34 cellular contexts compared by ENCODE assay signal in the genomic region with DNA sequence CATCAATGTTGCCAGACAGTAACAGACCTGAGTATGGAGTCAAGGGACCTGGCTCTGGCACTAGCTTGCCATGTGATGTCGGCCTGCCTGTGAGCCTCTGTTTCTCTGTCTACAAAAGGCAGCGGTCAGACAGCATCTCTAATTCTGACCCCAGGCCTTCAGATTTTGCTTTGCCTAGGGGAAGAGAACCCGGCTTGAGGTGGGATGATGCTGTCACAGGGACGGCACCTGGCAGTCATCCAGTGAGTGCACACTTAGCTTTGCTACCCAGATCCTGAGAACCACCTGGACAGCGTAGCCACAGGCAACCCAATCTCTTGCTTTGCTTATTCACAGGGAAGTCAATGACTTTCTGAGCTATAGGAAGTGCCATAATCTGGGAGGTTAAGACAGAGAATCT.
"Had no signal": no experiment of that assay in that cellular context is flagged by ENCODE, and none has a peak within 500 bp of the region (broad histone marks: within the 10 kb centered on the region; RNA-seq: fewer than 3 reads in every experiment).

No MANE protein-coding gene starts in this region.

- H3K27ac ChIP-seq: adrenal gland, body of pancreas, brain microvascular endothelial cell, breast epithelium, VCaP had no signal

- H3K9me3 ChIP-seq: adrenal gland, body of pancreas, breast epithelium had no signal

- H3K4me1 ChIP-seq: adrenal gland, body of pancreas, breast epithelium had no signal

- FAIRE-seq: astrocyte, TTC549 had no signal

- H3K27me3 ChIP-seq: adrenal gland, body of pancreas, brain microvascular endothelial cell, breast epithelium had no signal

- DNase-seq: activated B cell treated with CpG ODN at 0.5 μM for 24 hours; activated CD4-positive, alpha-beta memory T cell treated with anti-CD3 and anti-CD28 coated beads for 36 hours; activated CD4-positive, alpha-beta T cell treated with anti-CD3 and anti-CD28 coated beads for 4 hours; activated CD4-positive, alpha-beta T cell treated with anti-CD3 and anti-CD28 coated beads, Interleukin-2, amount 10 ng/mL, durations not matched to agents 24 days and 14 days; activated CD4-positive, alpha-beta T cell treated with anti-CD3 and anti-CD28 coated beads, Interleukin-2, amount 50 U/mL, for 1 hour; activated CD4-positive, alpha-beta T cell treated with anti-CD3 and anti-CD28 coated beads, Interleukin-2, amount 50 U/mL, for 4 hours; activated CD4-positive, CD25-positive, alpha-beta regulatory T cell treated with anti-CD3 and anti-CD28 coated beads, Interleukin-2, amount 50 U/mL, for 72 hours; activated CD8-positive, alpha-beta memory T cell treated with anti-CD3 and anti-CD28 coated beads, Interleukin-2, amount 50 U/mL, for 4 hours; activated CD8-positive, alpha-beta T cell treated with anti-CD3 and anti-CD28 coated beads for 36 hours; activated effector memory CD4-positive, alpha-beta T cell treated with anti-CD3 and anti-CD28 coated beads, Interleukin-2, amount 50 U/mL, for 16 hours; activated gamma-delta T cell treated with Interleukin-2 at 50 U/mL for 16 hours; activated naive CD4-positive, alpha-beta T cell; activated naive CD4-positive, alpha-beta T cell treated with anti-CD3 and anti-CD28 coated beads for 36 hours; activated naive CD4-positive, alpha-beta T cell treated with anti-CD3 and anti-CD28 coated beads, Interleukin-2, amount 50 U/mL, for 16 hours; activated naive CD8-positive, alpha-beta T cell treated with anti-CD3 and anti-CD28 coated beads for 36 hours; activated T-cell treated with anti-CD3 and anti-CD28 coated beads for 4 hours; activated T-cell treated with anti-CD3 and anti-CD28 coated beads, Interleukin-2, amount 50 U/mL, for 1 hour; activated T-cell treated with anti-CD3 and anti-CD28 coated beads, Interleukin-2, amount 50 U/mL, for 4 hours; activated T-cell treated with anti-CD3 and anti-CD28 coated beads, Interleukin-2, amount 50 U/mL, for 72 hours; adrenal gland; amniotic stem cell; aorta; body of pancreas; brain microvascular endothelial cell; cerebellar nuclear complex; T-helper 1 cell; T-helper 2 cell; T-helper 9 cell had no signal

- H3K36me3 ChIP-seq: adrenal gland, brain microvascular endothelial cell, breast epithelium had no signal

- H3K4me3 ChIP-seq: adrenal gland, body of pancreas, breast epithelium had no signal

- ATAC-seq: activated CD8-positive, alpha-beta T cell treated with anti-CD3 and anti-CD28 coated beads for 36 hours; activated naive CD4-positive, alpha-beta T cell treated with anti-CD3 and anti-CD28 coated beads, Interleukin-2, amount 50 U/mL, for 72 hours; activated T-cell treated with anti-CD3 and anti-CD28 coated beads, Interleukin-2, amount 50 U/mL, for 4 hours; activated T-cell treated with anti-CD3 and anti-CD28 coated beads, Interleukin-2, amount 50 U/mL, for 72 hours; activated T-helper 17 cell treated with anti-CD3 and anti-CD28 coated beads, Interleukin-2, amount 50 U/mL, for 72 hours; body of pancreas had no signal
